ENCODE assay signal across 6 cellular contexts in the genomic region with DNA sequence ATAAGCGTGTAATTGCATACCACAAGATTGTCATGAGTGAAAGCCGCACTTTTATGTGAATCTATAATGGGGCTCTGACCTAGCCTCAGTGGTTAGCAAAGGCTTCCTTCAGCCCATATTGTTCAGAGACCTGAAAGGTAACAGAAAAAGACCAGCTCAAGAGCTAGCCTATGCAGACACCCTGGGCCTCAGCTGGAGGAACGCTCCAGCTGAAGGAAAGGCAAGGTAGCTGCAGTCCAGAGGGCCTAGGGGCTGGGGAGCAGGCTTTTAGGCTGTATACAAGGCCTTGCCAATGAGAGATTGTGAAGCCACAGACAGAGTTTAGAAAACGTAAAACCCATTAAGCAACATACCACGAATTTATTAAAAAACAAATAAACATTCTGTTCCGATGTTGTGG.
"Had no signal": no experiment of that assay in that cellular context is flagged by ENCODE, and none has a peak within 500 bp of the region (broad histone marks: within the 10 kb centered on the region; RNA-seq: fewer than 3 reads in every experiment).

No MANE protein-coding gene starts in this region.

- H3K9me3 ChIP-seq: HAP-1 had no signal

- H3K27ac Mint-ChIP-seq: HFFc6 had no signal

- H3K4me3 ChIP-seq: HAP-1, K562 had no signal

- DNase-seq: GOT3, H7, HFFc6, IMR-90 had no signal

- H3K4me1 ChIP-seq: HAP-1 had no signal

- H3K36me3 ChIP-seq: HAP-1 had no signal

- H3K4me3 Mint-ChIP-seq: HFFc6 had no signal
